Comparison of ENCODE assay signal across 1 cellular context in the genomic region with DNA sequence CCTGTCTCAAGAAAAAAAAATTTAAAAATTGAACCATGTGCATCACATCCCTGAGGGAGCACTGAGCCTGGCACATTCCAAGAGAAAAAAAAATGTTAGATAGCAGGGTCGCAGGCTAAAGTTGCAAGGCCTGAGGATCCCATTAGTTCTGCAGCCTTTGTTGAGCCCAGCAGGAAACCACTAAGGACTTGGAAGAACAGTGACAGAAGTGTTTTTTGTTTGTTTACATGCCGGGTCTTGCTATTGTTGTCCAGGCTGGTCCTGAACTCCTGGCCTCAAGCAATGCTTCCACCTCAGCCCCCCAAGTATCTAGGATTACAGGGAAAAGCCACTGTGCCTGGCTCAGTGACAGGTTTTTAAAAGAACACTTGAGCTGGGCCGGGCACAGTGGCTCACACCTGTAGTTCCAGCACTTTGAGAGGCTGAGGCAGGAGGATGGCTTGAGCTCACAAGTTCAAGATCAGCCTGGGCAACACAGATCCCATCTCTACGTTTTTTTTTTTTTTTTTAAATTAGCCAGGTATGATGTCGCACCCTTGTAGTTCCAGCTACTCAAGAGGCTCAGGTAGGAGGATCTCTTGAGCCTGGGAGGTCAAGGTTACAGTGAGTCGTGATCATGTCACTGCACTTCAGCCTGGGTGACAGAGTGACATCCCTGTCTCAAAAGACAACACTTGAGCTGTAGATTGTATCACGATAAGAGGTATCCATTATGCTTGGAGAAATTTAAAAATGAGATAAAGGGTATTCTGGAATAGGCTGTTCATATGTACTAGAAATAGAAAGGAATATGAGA.
TF ChIP-seq lines count a peak whose summit lies in the region.

No MANE protein-coding gene starts in this region.

TF ChIP-seq in endothelial cell of umbilical vein, 7 proteins besides CTCF, POLR2A, EP300 and RAD21:
- TF ChIP-seq GATA2 (IDR thresholded peaks at IDR 0.05; ENCODE audit: insufficient read depth, insufficient read length, low read depth, low read length), result no peak
- TF ChIP-seq MYC (IDR thresholded peaks at IDR 0.05; ENCODE audit: low read depth, low read length), result no peak
- no peak for TF ChIP-seq POLR2AphosphoS5 (IDR thresholded peaks at IDR 0.05; ENCODE audit: insufficient read depth, low read depth, low read length)
- TF ChIP-seq JUN (IDR thresholded peaks at IDR 0.05; ENCODE audit: borderline replicate concordance, insufficient read depth, insufficient read length, low read depth), result no peak
- TF ChIP-seq, protein P1, sequence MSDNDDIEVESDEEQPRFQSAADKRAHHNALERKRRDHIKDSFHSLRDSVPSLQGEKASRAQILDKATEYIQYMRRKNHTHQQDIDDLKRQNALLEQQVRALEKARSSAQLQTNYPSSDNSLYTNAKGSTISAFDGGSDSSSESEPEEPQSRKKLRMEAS (IDR thresholded peaks at IDR 0.05; ENCODE audit: insufficient read depth, insufficient read length), result no peak
- no peak for TF ChIP-seq EZH2 (IDR thresholded peaks at IDR 0.05; ENCODE audit: borderline replicate concordance, low read depth, low read length, severe bottlenecking)
